Comparison of ENCODE assay signal across 13 cellular contexts in genomic region chr17:80698297-80698696, GRCh38.
DNase-seq lines count a peak whose midpoint lies in the region; ATAC-seq lines count a peak whose summit lies in the region.
"Had no signal": no experiment of that assay in that cellular context is flagged by ENCODE, and none has a peak within 500 bp of the region (broad histone marks: within the 10 kb centered on the region; RNA-seq: fewer than 3 reads in every experiment).

No MANE protein-coding gene starts in this region.

- H3K27ac Mint-ChIP-seq in activated naive CD4-positive, alpha-beta T cell treated with anti-CD3 and anti-CD28 coated beads, Interleukin-2, amount 50 U/mL, for 24 hours, result peak overlapping the region; percentile 12
- H3K27ac Mint-ChIP-seq in activated naive CD4-positive, alpha-beta T cell treated with anti-CD3 and anti-CD28 coated beads, Interleukin-2, amount 50 U/mL, for 72 hours, result no peak overlapping the region

- no peak for ATAC-seq in activated naive CD4-positive, alpha-beta T cell treated with anti-CD3 and anti-CD28 coated beads, Interleukin-2, amount 50 U/mL, for 72 hours
- ATAC-seq: PC-3 had no signal

- no peak overlapping the region for H3K4me3 ChIP-seq in endocrine pancreas (ENCODE audit: control insufficient read depth, insufficient read depth, low read length)
- H3K4me3 ChIP-seq: SJCRH30 had no signal

- H3K4me1 ChIP-seq in endocrine pancreas (ENCODE audit: control insufficient read depth, insufficient read depth, low read length), result no peaks in the 10 kb centered on the region

- H3K9ac ChIP-seq in endocrine pancreas (ENCODE audit: control insufficient read depth, insufficient read depth, low read length), result peak overlapping the region; percentile 10

- peaks cover 70% of the 10 kb centered on the region for H3K4me1 Mint-ChIP-seq in activated naive CD4-positive, alpha-beta T cell treated with anti-CD3 and anti-CD28 coated beads, Interleukin-2, amount 50 U/mL, for 24 hours

- no peaks in the 10 kb centered on the region for H3K27me3 Mint-ChIP-seq in activated naive CD4-positive, alpha-beta T cell treated with anti-CD3 and anti-CD28 coated beads, Interleukin-2, amount 50 U/mL, for 24 hours
- H3K27me3 Mint-ChIP-seq: CD4-positive, alpha-beta memory T cell had no signal

- H3K9me3 ChIP-seq in endocrine pancreas (ENCODE audit: control insufficient read depth, low read length), result no peaks in the 10 kb centered on the region
- H3K9me3 ChIP-seq: BE2C, SJCRH30 had no signal

- no peak overlapping the region for H3K4me3 Mint-ChIP-seq in activated naive CD4-positive, alpha-beta T cell treated with anti-CD3 and anti-CD28 coated beads, Interleukin-2, amount 50 U/mL, for 24 hours
- H3K4me3 Mint-ChIP-seq: CD4-positive, alpha-beta memory T cell had no signal

- no peak for DNase-seq in activated naive CD4-positive, alpha-beta T cell treated with anti-CD3 and anti-CD28 coated beads, Interleukin-2, amount 50 U/mL, for 72 hours (ENCODE audit: low spot score in 2 of 2)
- DNase-seq in NCI-H146 treated with DMSO at 0.1 percent for 48 hours (lab: John Stamatoyannopoulos, UW; ENCODE audit: unreplicated experiment), result peak; percentile 48
- DNase-seq in NCI-H748 treated with DMSO at 0.1 percent for 48 hours (lab: John Stamatoyannopoulos, UW), result no peak
- DNase-seq in NCI-H446 treated with DMSO at 0.1 percent for 48 hours (lab: John Stamatoyannopoulos, UW), result no peak
- DNase-seq in NCI-H1092 treated with DMSO at 0.1 percent for 48 hours (lab: John Stamatoyannopoulos, UW), result no peak
- DNase-seq: BE2C; CD4-positive, alpha-beta memory T cell; Karpas-422; NCI-H1048; PC-3; SJCRH30 had no signal

- peaks cover 4% of the 10 kb centered on the region for H3K36me3 Mint-ChIP-seq in activated naive CD4-positive, alpha-beta T cell treated with anti-CD3 and anti-CD28 coated beads, Interleukin-2, amount 50 U/mL, for 24 hours
- H3K36me3 Mint-ChIP-seq in activated naive CD4-positive, alpha-beta T cell treated with anti-CD3 and anti-CD28 coated beads, Interleukin-2, amount 50 U/mL, for 72 hours, result peaks cover 12 to 40% of the 10 kb centered on the region in 2 donors

- H3K9me3 Mint-ChIP-seq in activated naive CD4-positive, alpha-beta T cell treated with anti-CD3 and anti-CD28 coated beads, Interleukin-2, amount 50 U/mL, for 24 hours, result peaks cover 6% of the 10 kb centered on the region
- H3K9me3 Mint-ChIP-seq in activated naive CD4-positive, alpha-beta T cell treated with anti-CD3 and anti-CD28 coated beads, Interleukin-2, amount 50 U/mL, for 72 hours, result peaks cover 6 to 7% of the 10 kb centered on the region in 2 donors

- no peaks in the 10 kb centered on the region for H3K27me3 ChIP-seq in endocrine pancreas (ENCODE audit: control insufficient read depth, insufficient read depth, low read length)
- H3K27me3 ChIP-seq: BE2C, SJCRH30 had no signal

- H3K36me3 ChIP-seq in endocrine pancreas (ENCODE audit: control insufficient read depth, insufficient read depth, low read length), result no peaks in the 10 kb centered on the region
- H3K36me3 ChIP-seq: BE2C, SJCRH30 had no signal
